Comparison of ENCODE assay signal across 10 cellular contexts in genomic region chr12:108633081-108633533, GRCh38. TPM values are rescaled to one million over a fixed set of nuclear protein-coding genes. Genes with fewer than 3 reads are reported as not detected.
DNase-seq lines count a peak whose midpoint lies in the region; ATAC-seq and TF ChIP-seq lines count a peak whose summit lies in the region.
"Had no signal": no experiment of that assay in that cellular context is flagged by ENCODE, and none has a peak within 500 bp of the region (broad histone marks: within the 10 kb centered on the region; RNA-seq: fewer than 3 reads in every experiment).

No MANE protein-coding gene starts in this region.

- no peak overlapping the region for H3K4ac ChIP-seq in H9 (ENCODE audit: low read depth, low read length)

- no peak overlapping the region for H2BK20ac ChIP-seq in H9 (ENCODE audit: low read depth, low read length, poor library complexity, severe bottlenecking)

- no peak overlapping the region for H2BK12ac ChIP-seq in H9 (ENCODE audit: insufficient read length, low read depth, low read length)

- no peak overlapping the region for H4K8ac ChIP-seq in H9 (replicated peaks; ENCODE audit: insufficient read length, low read depth, low read length)

- H3K4me1 ChIP-seq in BLaER1 treated with 17β-estradiol and CSF1 and Interleukin-3, amounts not matched to agents 10 nM and 100 nM = peaks cover 91 to 100% (median 100%) of the 10 kb centered on the region in 10 experiments
- H3K4me1 ChIP-seq in H9 (ENCODE audit: insufficient read depth, low read length) (peaks cover 12% of the 10 kb centered on the region; the same call in 1 of the 2 replicates), adipocyte (ENCODE audit: control insufficient read depth, insufficient read depth, low read length) (peaks cover 53% of the 10 kb centered on the region)

- no peak overlapping the region for H3K18ac ChIP-seq in H9 (ENCODE audit: insufficient read length, low read depth, low read length)

- no peak overlapping the region; a peak in 1 of 7 replicates for H3K27ac Mint-ChIP-seq in H9
- peak overlapping the region; percentile 98 to 100 (median 100) for H3K27ac Mint-ChIP-seq in naive thymus-derived CD8-positive, alpha-beta T cell
- no peak overlapping the region for H3K27ac Mint-ChIP-seq in type B pancreatic cell

- TF ChIP-seq CTCF in H9 (conservative IDR thresholded peaks at IDR 0.05) (no peak), type B pancreatic cell (conservative IDR thresholded peaks at IDR 0.05) (no peak)

- peaks cover 49 to 61% of the 10 kb centered on the region in 2 experiments for H3K4me1 Mint-ChIP-seq in H9
- H3K4me1 Mint-ChIP-seq in naive thymus-derived CD8-positive, alpha-beta T cell = peaks cover 36 to 91% (median 78%) of the 10 kb centered on the region in 4 donors
- H3K4me1 Mint-ChIP-seq in type B pancreatic cell (ENCODE audit: unreplicated experiment) = peaks cover 46% of the 10 kb centered on the region

- no peak overlapping the region for H2BK15ac ChIP-seq in H9 (ENCODE audit: low read depth, low read length)

- H3K14ac ChIP-seq in H9 (ENCODE audit: insufficient read depth, low read length) = no peak overlapping the region

- no peak for ATAC-seq in naive thymus-derived CD8-positive, alpha-beta T cell
- ATAC-seq in GM18520 (IDR thresholded peaks at IDR 0.05; ENCODE audit: unreplicated experiment) = no peak

- no peaks in the 10 kb centered on the region for H3K79me1 ChIP-seq in H9 (ENCODE audit: insufficient read depth, low read depth, low read length, poor library complexity, severe bottlenecking)

- H3K27me3 Mint-ChIP-seq in H9 (ENCODE audit: low read depth) (no peaks in the 10 kb centered on the region), type B pancreatic cell (no peaks in the 10 kb centered on the region)
- no peaks in the 10 kb centered on the region for H3K27me3 Mint-ChIP-seq in naive thymus-derived CD8-positive, alpha-beta T cell

- H2AK5ac ChIP-seq in H9 (ENCODE audit: insufficient read length, low read length) = no peak overlapping the region

- no peak overlapping the region for H3K4me3 Mint-ChIP-seq in H9
- peak overlapping the region; percentile 95 to 100 (median 100) for H3K4me3 Mint-ChIP-seq in naive thymus-derived CD8-positive, alpha-beta T cell
- H3K4me3 Mint-ChIP-seq in type B pancreatic cell = no peak overlapping the region

- no peak overlapping the region for H3K23ac ChIP-seq in H9 (ENCODE audit: insufficient read length, low read depth, low read length)

- no peaks in the 10 kb centered on the region for H3K27me3 ChIP-seq in BLaER1 treated with 17β-estradiol and CSF1 and Interleukin-3, amounts not matched to agents 10 nM and 100 nM
- H3K27me3 ChIP-seq in H9 (ENCODE audit: insufficient read depth, low read length) = no peaks in the 10 kb centered on the region
- no peaks in the 10 kb centered on the region for H3K27me3 ChIP-seq in adipocyte (replicated peaks; ENCODE audit: control insufficient read depth, insufficient read depth, low read length)

- H3K4me2 ChIP-seq in BLaER1 treated with 17β-estradiol and CSF1 and Interleukin-3, amounts not matched to agents 10 nM and 100 nM = peak overlapping the region; percentile 81 to 97 (median 93)
- H3K4me2 ChIP-seq in H9 (ENCODE audit: insufficient read depth, insufficient read length, low read length) = no peak overlapping the region

- no CpG with 5 or more reads among the region's 7 CpGs for WGBS in H9 (ENCODE audit: extremely low coverage, insufficient read length, low lambda C conversion rate)

- H3K27ac ChIP-seq in BLaER1 treated with 17β-estradiol and CSF1 and Interleukin-3, amounts not matched to agents 10 nM and 100 nM = peak overlapping the region; percentile 79 to 96 (median 92)
- H3K27ac ChIP-seq in H9 (ENCODE audit: insufficient read length, low read depth, low read length) = no peak overlapping the region

- H3K36me3 ChIP-seq in BLaER1 treated with 17β-estradiol and CSF1 and Interleukin-3, amounts not matched to agents 10 nM and 100 nM = no peaks in the 10 kb centered on the region; a peak in 1 of 22 replicates
- H3K36me3 ChIP-seq in adipocyte (ENCODE audit: control insufficient read depth, insufficient read depth, low read length, severe bottlenecking) = no peaks in the 10 kb centered on the region

- no peak overlapping the region for H2AFZ ChIP-seq in H9 (ENCODE audit: low read length)

- H4K20me1 ChIP-seq in BLaER1 treated with 17β-estradiol and CSF1 and Interleukin-3, amounts not matched to agents 10 nM and 100 nM = no peaks in the 10 kb centered on the region
- no peaks in the 10 kb centered on the region for H4K20me1 ChIP-seq in H9 (ENCODE audit: control insufficient read depth, insufficient read depth, insufficient read length)

- peak overlapping the region; percentile 45 to 87 (median 78) for H3K9ac ChIP-seq in BLaER1 treated with 17β-estradiol and CSF1 and Interleukin-3, amounts not matched to agents 10 nM and 100 nM
- H3K9ac ChIP-seq in H9 (ENCODE audit: extremely low read depth, insufficient read length, low read length) (no peak overlapping the region), adipocyte (ENCODE audit: low read length) (peak overlapping the region; percentile 53)

- H3T11ph ChIP-seq in H9 (ENCODE audit: low read length) = no peak overlapping the region

- H4K5ac ChIP-seq in H9 (ENCODE audit: insufficient read length, low read depth, low read length) = no peak overlapping the region

- H2BK5ac ChIP-seq in H9 (ENCODE audit: insufficient read length, low read length) = no peak overlapping the region

- no peaks in the 10 kb centered on the region for H3K36me3 Mint-ChIP-seq in H9 (ENCODE audit: insufficient read depth in 1 of 3, low read depth in 3 of 3)
- H3K36me3 Mint-ChIP-seq in naive thymus-derived CD8-positive, alpha-beta T cell = peaks cover 6 to 13% (median 8%) of the 10 kb centered on the region in 3 donors
- H3K36me3 Mint-ChIP-seq in type B pancreatic cell = no peaks in the 10 kb centered on the region

- no peak overlapping the region for H2BK120ac ChIP-seq in H9 (ENCODE audit: low read depth, low read length, poor library complexity, severe bottlenecking)

- DNase-seq in H9 = peak; percentile 22
- DNase-seq in adipocyte (ENCODE audit: low read depth) = no peak
- no peak for DNase-seq in naive thymus-derived CD8-positive, alpha-beta T cell
- no peak for DNase-seq in type B pancreatic cell (ENCODE audit: extremely low spot score, unreplicated experiment)
- DNase-seq in epidermal melanocyte (ENCODE audit: insufficient read length, low spot score) = no peak
- no peak for DNase-seq in dermis blood vessel endothelial cell
- DNase-seq: foreskin fibroblast, NCI-H69 had no signal

- peaks cover 0 to 13% (median 7%) of the 10 kb centered on the region in 11 experiments; a peak in 12 of 22 replicates for H3K9me3 ChIP-seq in BLaER1 treated with 17β-estradiol and CSF1 and Interleukin-3, amounts not matched to agents 10 nM and 100 nM (replicated peaks in 1 of 11)
- H3K9me3 ChIP-seq in H9 (ENCODE audit: control insufficient read depth, low read depth, low read length) (no peaks in the 10 kb centered on the region), adipocyte (ENCODE audit: control insufficient read depth, low read length) (no peaks in the 10 kb centered on the region)

- H3K4me3 ChIP-seq in BLaER1 treated with 17β-estradiol and CSF1 and Interleukin-3, amounts not matched to agents 10 nM and 100 nM = peak overlapping the region in 6 of 10 experiments; percentile 24 to 51 (median 42); a peak in 12 of 20 replicates
- H3K4me3 ChIP-seq in adipocyte (ENCODE audit: low read length) = no peak overlapping the region

- H3K56ac ChIP-seq in H9 (ENCODE audit: insufficient read length, low read depth, low read length) = no peak overlapping the region

- POLR2A ChIA-PET in naive thymus-derived CD8-positive, alpha-beta T cell (lab: Charles Lee) = interaction anchor here (0.6 to 16.3 kb wide), 10 partner anchors 13 to 124 kb away, joined by 3 to 233 read pairs (median 6); partner anchors contain the start of genes ISCU and SART3

- H4K91ac ChIP-seq in H9 (ENCODE audit: insufficient read length, low read depth, low read length) = no peak overlapping the region

- no peaks in the 10 kb centered on the region for H3K23me2 ChIP-seq in H9 (ENCODE audit: insufficient read length, low read depth, low read length, poor library complexity, severe bottlenecking)

- H3K79me2 ChIP-seq in H9 (ENCODE audit: insufficient read depth, low read length) = no peaks in the 10 kb centered on the region

- H3K9me3 Mint-ChIP-seq in H9 (no peaks in the 10 kb centered on the region), type B pancreatic cell (no peaks in the 10 kb centered on the region)
- H3K9me3 Mint-ChIP-seq in naive thymus-derived CD8-positive, alpha-beta T cell = peaks cover 0 to 2% (median 0%) of the 10 kb centered on the region in 9 donors

RNA-seq across cellular contexts. Expression of gene SELPLG, which starts 0.6 kb away (rescaled TPM):
- 0.09 and 0.15 TPM in 2 replicates for total RNA-seq in H9 (2021)
- total RNA-seq in naive thymus-derived CD8-positive, alpha-beta T cell = 100 to 1,000 TPM; 157 to 163 TPM
- polyA plus RNA-seq in naive thymus-derived CD8-positive, alpha-beta T cell = 100 to 1,000 TPM; 453 to 720 (median 520) TPM
- total RNA-seq in type B pancreatic cell (ENCODE audit: low replicate concordance) = 0.31 and 0.48 TPM in 2 replicates
- 0.65 and 0.85 TPM in 2 replicates for total RNA-seq in dermis blood vessel endothelial cell

RNA-seq across cellular contexts. Expression of gene TMEM119, which starts 35.2 kb away (rescaled TPM):
- not detected in 2 replicates for total RNA-seq in H9 (2021)
- under 1 TPM; 0.26 to 0.77 TPM for total RNA-seq in naive thymus-derived CD8-positive, alpha-beta T cell
- under 1 TPM in 2 of 3 donors, not detected in 1; 0.06 to 0.21 TPM for polyA plus RNA-seq in naive thymus-derived CD8-positive, alpha-beta T cell
- 0.33 and 27.2 TPM in 2 replicates for total RNA-seq in type B pancreatic cell (ENCODE audit: low replicate concordance)
- total RNA-seq in dermis blood vessel endothelial cell = under 0.01 TPM in 1 of 2 replicates, not detected in the other

Comparison
In these comparisons a context has a peak if more than half of its experiments do, and no peak if none do; other contexts are left out.
1. H3K27ac Mint-ChIP-seq: peak in naive thymus-derived CD8-positive, alpha-beta T cell (10 of 10); none in H9 (0 of 3) and type B pancreatic cell (single experiment).
2. H3K4me3 Mint-ChIP-seq: peak in naive thymus-derived CD8-positive, alpha-beta T cell (10 of 10); none in H9 (0 of 2) and type B pancreatic cell (single experiment).
3. RNA of gene SELPLG, which starts 0.6 kb away (total RNA-seq): 157 to 163 TPM in naive thymus-derived CD8-positive, alpha-beta T cell; 0.65 to 0.85 TPM in dermis blood vessel endothelial cell, 0.31 to 0.48 TPM in type B pancreatic cell and 0.09 to 0.15 TPM in H9; every median in the first group is over 10 times any median in the second.